Comparison of ENCODE assay signal across 8 cellular contexts in genomic region chr1:112673589-112674439, GRCh38. TPM values are rescaled to one million over a fixed set of nuclear protein-coding genes. Genes with fewer than 3 reads are reported as not detected.
DNase-seq lines count a peak whose midpoint lies in the region; ATAC-seq and TF ChIP-seq lines count a peak whose summit lies in the region.

No MANE protein-coding gene starts in this region.

- H3K9me3 ChIP-seq in Peyer's patch (no peaks in the 10 kb centered on the region), right lobe of liver (no peaks in the 10 kb centered on the region)

- 4% methylated on average over 18 of the region's 18 CpGs for WGBS in right lobe of liver (ENCODE audit: insufficient coverage, low coverage, low lambda C conversion rate, missing lambda C conversion rate)

- peaks cover 0 to 28% (median 0%) of the 10 kb centered on the region in 3 donors for H3K36me3 ChIP-seq in Peyer's patch
- H3K36me3 ChIP-seq in right lobe of liver, result peaks cover 0 to 28% (median 4%) of the 10 kb centered on the region in 4 donors

- DNase-seq in ELR (ENCODE audit: low read depth) (peak; percentile 80), HFF-Myc (ENCODE audit: extremely low read depth, low read depth) (no peak), Peyer's patch (peak in 1 of 3 donors; percentile 34), dedifferentiated amniotic fluid mesenchymal stem cell (ENCODE audit: extremely low spot score) (peak; percentile 55), right lobe of liver (peak in 1 of 3 donors; percentile 56), superior temporal gyrus (ENCODE audit: extremely low spot score) (peak; percentile 50)
- DNase-seq in activated CD8-positive, alpha-beta memory T cell treated with anti-CD3 and anti-CD28 coated beads, Interleukin-2, amount 50 U/mL, for 48 hours, result no peak

- ATAC-seq in right lobe of liver, result peak; percentile 62 to 71 (median 66)
- ATAC-seq in HG03521 (IDR thresholded peaks at IDR 0.05; ENCODE audit: unreplicated experiment), result no peak

- intact Hi-C loops in right lobe of liver (cut with DNase I), result no loop called here

- H3K4me1 ChIP-seq in Peyer's patch (peaks cover 0 to 20% (median 1%) of the 10 kb centered on the region in 4 donors), right lobe of liver (peaks cover 0 to 19% (median 5%) of the 10 kb centered on the region in 4 donors)

- H3K27me3 ChIP-seq in Peyer's patch, result no peaks in the 10 kb centered on the region
- no peaks in the 10 kb centered on the region for H3K27me3 ChIP-seq in right lobe of liver

- peak; percentile 52 for TF ChIP-seq CTCF in HFF-Myc (IDR thresholded peaks at IDR 0.05; ENCODE audit: low read depth, low read length, missing control alignments)
- peak in 5 of 6 experiments; percentile 28 to 65 (median 62) for TF ChIP-seq CTCF in Peyer's patch (IDR thresholded peaks at IDR 0.05)
- peak; percentile 40 to 59 (median 50) for TF ChIP-seq CTCF in right lobe of liver (IDR thresholded peaks at IDR 0.05)

- peak overlapping the region; percentile 71 for H3K4me3 ChIP-seq in HFF-Myc (replicated peaks; ENCODE audit: low read depth, low read length)
- peak overlapping the region; percentile 66 to 95 (median 84) for H3K4me3 ChIP-seq in Peyer's patch
- H3K4me3 ChIP-seq in right lobe of liver, result peak overlapping the region; percentile 76 to 85 (median 82)

- TF ChIP-seq POLR2A in Peyer's patch (IDR thresholded peaks at IDR 0.05), result peak in 1 of 2 donors; percentile 13
- TF ChIP-seq POLR2A in right lobe of liver (IDR thresholded peaks at IDR 0.05), result no peak

- peak overlapping the region; percentile 76 to 85 (median 82) for H3K27ac ChIP-seq in Peyer's patch
- H3K27ac ChIP-seq in right lobe of liver, result peak overlapping the region; percentile 85 to 96 (median 96)

RNA-seq across cellular contexts. Expression of gene MOV10, which starts 0.6 kb away (rescaled TPM):
- 100 to 1,000 TPM in 3 of 4 donors, 10 to 100 TPM in 1; 75.3 to 161 (median 143) TPM for total RNA-seq in Peyer's patch
- total RNA-seq in right lobe of liver, result 10 to 100 TPM; 32.3 to 55.8 (median 46.2) TPM

RNA-seq across cellular contexts. Expression of gene RHOC, which starts 33.1 kb away (rescaled TPM):
- total RNA-seq in Peyer's patch (100 to 1,000 TPM; 163 to 632 (median 483) TPM), right lobe of liver (100 to 1,000 TPM in 3 of 6 experiments, 10 to 100 TPM in 3; 47.9 to 207 (median 107) TPM)

RNA-seq across cellular contexts. Expression of gene PPM1J, which starts 41.3 kb away (rescaled TPM):
- under 1 TPM in 1 of 4 donors, not detected in 3; 0.67 TPM for total RNA-seq in Peyer's patch
- total RNA-seq in right lobe of liver, result 1 to 10 TPM in 1 of 6 experiments, under 1 TPM in 5; 0.15 to 1.2 (median 0.40) TPM

RNA-seq across cellular contexts. Expression of gene CAPZA1, which starts 54.2 kb away (rescaled TPM):
- total RNA-seq in Peyer's patch (100 to 1,000 TPM; 116 to 181 (median 179) TPM), right lobe of liver (10 to 100 TPM; 34.8 to 85.8 (median 54.7) TPM)

RNA-seq across cellular contexts. Expression of gene ST7L, which starts 54.9 kb away (rescaled TPM):
- total RNA-seq in Peyer's patch, result 10 to 100 TPM; 24.9 to 50.3 (median 33.9) TPM
- total RNA-seq in right lobe of liver, result 10 to 100 TPM in 2 of 6 experiments, 1 to 10 TPM in 4; 7.4 to 12.7 (median 8.6) TPM

Comparison
In these comparisons a context has a peak if more than half of its experiments do, and no peak if none do; other contexts are left out.
1. DNase-seq: peak in ELR (single experiment), dedifferentiated amniotic fluid mesenchymal stem cell (single experiment) and superior temporal gyrus (single experiment); none in HFF-Myc (single experiment) and activated CD8-positive, alpha-beta memory T cell treated with anti-CD3 and anti-CD28 coated beads, Interleukin-2, amount 50 U/mL, for 48 hours (single experiment).
2. Peak in every context shown above with its lines, with median percentiles within 50 percentile points of each other: H3K4me3 ChIP-seq and CTCF ChIP-seq.